In genomic region chr17:80786887-80787286, GRCh38 we compare ENCODE assay signal across 18 cellular contexts.
DNase-seq lines count a peak whose midpoint lies in the region; ATAC-seq and TF ChIP-seq lines count a peak whose summit lies in the region.
"Had no signal": no experiment of that assay in that cellular context is flagged by ENCODE, and none has a peak within 500 bp of the region (broad histone marks: within the 10 kb centered on the region; RNA-seq: fewer than 3 reads in every experiment).

No MANE protein-coding gene starts in this region.

- H3K27ac ChIP-seq in IMR-90 (ENCODE audit: insufficient read depth, low read length) = no peak overlapping the region
- H3K27ac ChIP-seq: colonic mucosa, heart left ventricle, left ventricle myocardium inferior, neutrophil, uterus had no signal

- dilution Hi-C loops in IMR-90 (cut with HindIII; ENCODE audit: low sequenced_read_pairs, unreplicated experiment) = no loop called here

- in situ Hi-C loops in IMR-90 (cut with MboI; ENCODE audit: low sequenced_read_pairs) = no loop called here

- no peak overlapping the region for H3K4me2 ChIP-seq in IMR-90 (ENCODE audit: low read depth, low read length)

- POLR2A ChIA-PET in IMR-90 (lab: Charles Lee; ENCODE audit: unreplicated experiment) = no interaction called here
- POLR2A ChIA-PET in naive thymus-derived CD8-positive, alpha-beta T cell (lab: Charles Lee) = interaction anchor here (1.3 kb wide), 1 partner anchor 124 kb away, joined by 3 read pairs; no protein-coding TSS in a partner anchor

- no peak overlapping the region for H4K5ac ChIP-seq in IMR-90 (ENCODE audit: low read depth, low read length)

- H4K20me1 ChIP-seq in IMR-90 (ENCODE audit: insufficient read depth, low read length) = no peaks in the 10 kb centered on the region

- H3K9ac ChIP-seq in IMR-90 (ENCODE audit: low read depth, low read length) = no peak overlapping the region

- H2AFZ ChIP-seq in IMR-90 (replicated peaks; ENCODE audit: low read length, poor library complexity) = no peak overlapping the region

- CTCF ChIA-PET in IMR-90 (lab: Yijun Ruan, JAX) = no interaction called here

- H3K36me3 Mint-ChIP-seq in T-helper 1 cell treated with Interleukin-12 subunit alpha and Interleukin-12 subunit beta and Interleukin-4 antibody, amounts not matched to agents 30 μg/mL and 1 μg/mL, for 36 hours (ENCODE audit: low read depth) = peaks cover 32% of the 10 kb centered on the region
- peaks cover 14% of the 10 kb centered on the region for H3K36me3 Mint-ChIP-seq in activated naive CD8-positive, alpha-beta T cell
- peaks cover 0 to 4% (median 0%) of the 10 kb centered on the region in 3 donors for H3K36me3 Mint-ChIP-seq in naive thymus-derived CD8-positive, alpha-beta T cell

- H3K9me1 ChIP-seq in IMR-90 (ENCODE audit: insufficient read depth, low read length) = peaks cover 30% of the 10 kb centered on the region

- H2AK5ac ChIP-seq in IMR-90 (ENCODE audit: low read depth, low read length) = peak overlapping the region; percentile 76

- H2BK120ac ChIP-seq in IMR-90 (ENCODE audit: low read depth, low read length) = peak overlapping the region; percentile 53; the same call in 1 of the 2 replicates

- H4K91ac ChIP-seq in IMR-90 (ENCODE audit: insufficient read depth, low read depth, low read length) = peak overlapping the region; percentile 69

- H2BK20ac ChIP-seq in IMR-90 (ENCODE audit: low read depth, low read length) = peak overlapping the region; percentile 58; the same call in 1 of the 2 replicates

- no peaks in the 10 kb centered on the region for H3K27me3 Mint-ChIP-seq in T-helper 1 cell treated with Interleukin-12 subunit alpha and Interleukin-12 subunit beta and Interleukin-4 antibody, amounts not matched to agents 30 μg/mL and 1 μg/mL, for 36 hours (ENCODE audit: low read depth)
- H3K27me3 Mint-ChIP-seq in activated naive CD8-positive, alpha-beta T cell = no peaks in the 10 kb centered on the region
- H3K27me3 Mint-ChIP-seq in naive thymus-derived CD8-positive, alpha-beta T cell = no peaks in the 10 kb centered on the region
- H3K27me3 Mint-ChIP-seq: activated CD4-positive, alpha-beta T cell treated with anti-CD3 and anti-CD28 coated beads for 36 hours had no signal

- no peak overlapping the region for H3K23ac ChIP-seq in IMR-90 (ENCODE audit: low read depth, low read length)

- no peaks in the 10 kb centered on the region for H3K27me3 ChIP-seq in IMR-90 (ENCODE audit: control insufficient read depth, insufficient read depth, low read length)
- H3K27me3 ChIP-seq: BE2C, colonic mucosa, heart left ventricle, neutrophil, uterus had no signal

- BruUV-seq in IMR-90 (replicated peaks; lab: Mats Ljungman, UMichigan) = no TSS peak

- H3K27ac Mint-ChIP-seq in T-helper 1 cell treated with Interleukin-12 subunit alpha and Interleukin-12 subunit beta and Interleukin-4 antibody, amounts not matched to agents 30 μg/mL and 1 μg/mL, for 36 hours = peak overlapping the region; percentile 78
- peak overlapping the region; percentile 50 for H3K27ac Mint-ChIP-seq in activated naive CD8-positive, alpha-beta T cell
- peak overlapping the region in 8 of 10 donors; percentile 7 to 97 (median 56) for H3K27ac Mint-ChIP-seq in naive thymus-derived CD8-positive, alpha-beta T cell

- ATAC-seq in IMR-90 (ENCODE audit: low read depth) (no peak), HG02973 (IDR thresholded peaks at IDR 0.05; ENCODE audit: unreplicated experiment) (no peak), GM19035 (IDR thresholded peaks at IDR 0.05; ENCODE audit: unreplicated experiment) (no peak)
- ATAC-seq in naive thymus-derived CD8-positive, alpha-beta T cell = no peak
- ATAC-seq: activated CD4-positive, alpha-beta T cell treated with anti-CD3 and anti-CD28 coated beads for 36 hours; heart left ventricle; mucosa of descending colon had no signal

- H4K8ac ChIP-seq in IMR-90 (ENCODE audit: low read depth in 2 of 2, low read length in 2 of 2) = 0 out of 4 replicates have a peak overlapping the region, but pooled peaks of 1 of the 2 experiments have one; percentile 38

- no peak for TF ChIP-seq CTCF in IMR-90 (conservative IDR thresholded peaks at IDR 0.05; ENCODE audit: low read depth, low read length)

- H3K56ac ChIP-seq in IMR-90 (ENCODE audit: extremely low read depth, insufficient read depth, low read length) = no peak overlapping the region

- H2BK15ac ChIP-seq in IMR-90 (ENCODE audit: low read depth, low read length) = peak overlapping the region; percentile 61; the same call in 1 of the 3 replicates

- peaks cover 33 to 76% of the 10 kb centered on the region in 2 experiments for H3K79me1 ChIP-seq in IMR-90 (ENCODE audit: low read depth in 1 of 2, low read length in 2 of 2)

- no CpG with 5 or more reads among the region's 8 CpGs for WGBS in IMR-90 (ENCODE audit: extremely low coverage in 2 of 2, insufficient read length in 1 of 2), 2 experiments

- peak overlapping the region; percentile 22 for H2BK5ac ChIP-seq in IMR-90 (ENCODE audit: low read depth, low read length, poor library complexity, severe bottlenecking)

- no peak overlapping the region for H3K4me3 Mint-ChIP-seq in T-helper 1 cell treated with Interleukin-12 subunit alpha and Interleukin-12 subunit beta and Interleukin-4 antibody, amounts not matched to agents 30 μg/mL and 1 μg/mL, for 36 hours
- no peak overlapping the region for H3K4me3 Mint-ChIP-seq in activated naive CD8-positive, alpha-beta T cell
- H3K4me3 Mint-ChIP-seq in naive thymus-derived CD8-positive, alpha-beta T cell = peak overlapping the region in 2 of 10 donors; percentile 26 to 62
- H3K4me3 Mint-ChIP-seq: activated CD4-positive, alpha-beta T cell treated with anti-CD3 and anti-CD28 coated beads for 36 hours had no signal

- peaks cover 12% of the 10 kb centered on the region for H3K9me3 Mint-ChIP-seq in T-helper 1 cell treated with Interleukin-12 subunit alpha and Interleukin-12 subunit beta and Interleukin-4 antibody, amounts not matched to agents 30 μg/mL and 1 μg/mL, for 36 hours
- peaks cover 3% of the 10 kb centered on the region for H3K9me3 Mint-ChIP-seq in activated naive CD8-positive, alpha-beta T cell (ENCODE audit: low read depth)
- H3K9me3 Mint-ChIP-seq in naive thymus-derived CD8-positive, alpha-beta T cell = peaks cover 0 to 9% (median 0%) of the 10 kb centered on the region in 9 donors

- TF ChIP-seq POLR2A in IMR-90 (IDR thresholded peaks at IDR 0.05; ENCODE audit: low read depth, low read length) = no peak

- H3K14ac ChIP-seq in IMR-90 (replicated peaks; ENCODE audit: low read depth, low read length) = no peak overlapping the region

- no peak overlapping the region for H3K18ac ChIP-seq in IMR-90 (ENCODE audit: low read depth, low read length)

- peaks cover 30% of the 10 kb centered on the region for H3K4me1 ChIP-seq in IMR-90 (ENCODE audit: control insufficient read depth, insufficient read depth, low read length)
- H3K4me1 ChIP-seq: colonic mucosa had no signal

- no peak for DNase-seq in T-helper 1 cell
- no peak for DNase-seq in IMR-90
- DNase-seq in naive thymus-derived CD8-positive, alpha-beta T cell = no peak
- no peak for DNase-seq in 8988T
- DNase-seq: activated CD4-positive, alpha-beta T cell treated with anti-CD3 and anti-CD28 coated beads for 36 hours; BE2C; colonic mucosa; heart left ventricle; left ventricle myocardium inferior; mucosa of descending colon; NCI-H1105 treated with DMSO at 0.1 percent for 48 hours; stimulated activated CD4-positive, alpha-beta T cell treated with anti-CD3 and anti-CD28 coated beads, Interleukin-12 subunit alpha, Interleukin-12 subunit beta, amount 100 ng/mL, for 4 hours; uterus had no signal

- intact Hi-C loops in IMR-90 (cut with micrococcal nuclease) = no loop called here

- peak overlapping the region; percentile 47; the same call in 1 of the 2 replicates for H3K4ac ChIP-seq in IMR-90 (ENCODE audit: low read depth, low read length)

- no peak overlapping the region for H2AK9ac ChIP-seq in IMR-90 (replicated peaks; ENCODE audit: low read depth, low read length, poor library complexity)

- no peaks in the 10 kb centered on the region for H3K9me3 ChIP-seq in IMR-90 (ENCODE audit: control insufficient read depth, insufficient read depth, low read length)
- H3K9me3 ChIP-seq: BE2C, colonic mucosa, heart left ventricle, left ventricle myocardium inferior, mucosa of descending colon, neutrophil, uterus had no signal

- no peaks in the 10 kb centered on the region for H3K36me3 ChIP-seq in IMR-90 (ENCODE audit: control insufficient read depth, insufficient read depth, low read length)
- H3K36me3 ChIP-seq: BE2C, colonic mucosa, heart left ventricle, left ventricle myocardium inferior, neutrophil, uterus had no signal

- TF ChIP-seq RAD21 in IMR-90 (IDR thresholded peaks at IDR 0.05; ENCODE audit: low read length) = no peak

- H3K4me1 Mint-ChIP-seq in T-helper 1 cell treated with Interleukin-12 subunit alpha and Interleukin-12 subunit beta and Interleukin-4 antibody, amounts not matched to agents 30 μg/mL and 1 μg/mL, for 36 hours (ENCODE audit: low read depth) = peaks cover 82% of the 10 kb centered on the region
- H3K4me1 Mint-ChIP-seq in activated naive CD8-positive, alpha-beta T cell (ENCODE audit: low read depth) = peaks cover 88% of the 10 kb centered on the region
- H3K4me1 Mint-ChIP-seq in naive thymus-derived CD8-positive, alpha-beta T cell = peaks cover 60 to 90% (median 86%) of the 10 kb centered on the region in 4 donors

- H3K4me3 ChIP-seq in IMR-90 (ENCODE audit: insufficient read depth, low read depth, low read length) = no peak overlapping the region
- H3K4me3 ChIP-seq: colonic mucosa, heart left ventricle, left ventricle myocardium inferior, mucosa of descending colon, uterus had no signal

TF ChIP-seq in IMR-90, 13 proteins besides CTCF, POLR2A, EP300 and RAD21 (continues in another document):
- TF ChIP-seq NFE2L2 (IDR thresholded peaks at IDR 0.05; ENCODE audit: low read depth, low read length) = no peak
- TF ChIP-seq SMC3 (IDR thresholded peaks at IDR 0.05; ENCODE audit: low read depth, low read length) = no peak
- TF ChIP-seq FOS (IDR thresholded peaks at IDR 0.05; ENCODE audit: low read depth, low read length) = no peak
- no peak for TF ChIP-seq MAZ (IDR thresholded peaks at IDR 0.05; ENCODE audit: borderline replicate concordance, low read depth, low read length)
- TF ChIP-seq USF2 (IDR thresholded peaks at IDR 0.05; ENCODE audit: low read depth, low read length) = no peak
- no peak for TF ChIP-seq BHLHE40 (IDR thresholded peaks at IDR 0.05; ENCODE audit: low read depth, low read length)
- TF ChIP-seq CEBPB (IDR thresholded peaks at IDR 0.05; ENCODE audit: low read depth, low read length) = no peak
- TF ChIP-seq CHD1 (IDR thresholded peaks at IDR 0.05; ENCODE audit: low read depth, low read length) = no peak
- no peak for TF ChIP-seq RCOR1 (IDR thresholded peaks at IDR 0.05; ENCODE audit: insufficient replicate concordance, low read length)
- no peak for TF ChIP-seq RFX5 (IDR thresholded peaks at IDR 0.05; ENCODE audit: low read depth, low read length)
